In genomic region chr10:78176320-78177012, GRCh38 we compare ENCODE assay signal across 19 cellular contexts.
DNase-seq lines count a peak whose midpoint lies in the region; ATAC-seq and TF ChIP-seq lines count a peak whose summit lies in the region.
"Had no signal": no experiment of that assay in that cellular context is flagged by ENCODE, and none has a peak within 500 bp of the region (broad histone marks: within the 10 kb centered on the region; RNA-seq: fewer than 3 reads in every experiment).

No MANE protein-coding gene starts in this region.

- H3K79me2 ChIP-seq in H9 (ENCODE audit: insufficient read depth, low read length) (no peaks in the 10 kb centered on the region), neural progenitor cell (ENCODE audit: low read depth) (no peaks in the 10 kb centered on the region)

- no peak overlapping the region for H3K56ac ChIP-seq in H9 (ENCODE audit: insufficient read length, low read depth, low read length)
- H3K56ac ChIP-seq in IMR-90 (ENCODE audit: extremely low read depth, insufficient read depth, low read length): no peak overlapping the region

- H2BK20ac ChIP-seq in H9 (ENCODE audit: low read depth, low read length, poor library complexity, severe bottlenecking) (no peak overlapping the region), IMR-90 (ENCODE audit: low read depth, low read length) (no peak overlapping the region)

- H3K23ac ChIP-seq in H9 (ENCODE audit: insufficient read length, low read depth, low read length) (no peak overlapping the region), IMR-90 (ENCODE audit: low read depth, low read length) (no peak overlapping the region)

- peaks cover 32% of the 10 kb centered on the region for H3F3A ChIP-seq in neural progenitor cell (ENCODE audit: low read depth)

- H3K4me1 Mint-ChIP-seq in H9 (peaks cover 69% of the 10 kb centered on the region in 2 experiments), endodermal cell (peaks cover 41% of the 10 kb centered on the region), neural progenitor cell (peaks cover 77% of the 10 kb centered on the region), mesothelial cell of epicardium (peaks cover 27% of the 10 kb centered on the region)
- no peaks in the 10 kb centered on the region for H3K4me1 Mint-ChIP-seq in CD8-positive, alpha-beta T cell (ENCODE audit: low read depth)
- H3K4me1 Mint-ChIP-seq: CD4-positive, alpha-beta memory T cell had no signal

- H2BK120ac ChIP-seq in H9 (ENCODE audit: low read depth, low read length, poor library complexity, severe bottlenecking) (no peak overlapping the region), IMR-90 (ENCODE audit: low read depth, low read length) (no peak overlapping the region)

- H2BK5ac ChIP-seq in H9 (ENCODE audit: insufficient read length, low read length) (no peak overlapping the region), IMR-90 (ENCODE audit: low read depth, low read length, poor library complexity, severe bottlenecking) (no peak overlapping the region)

- CTCF ChIA-PET in IMR-90 (lab: Yijun Ruan, JAX): interaction anchor here (0.9 kb wide), 1 partner anchor 20 kb away, joined by 4 read pairs; no protein-coding TSS in a partner anchor
- CTCF ChIA-PET in CD8-positive, alpha-beta T cell (lab: Charles Lee): no interaction called here

- H2AK5ac ChIP-seq in H9 (ENCODE audit: insufficient read length, low read length): no peak overlapping the region
- H2AK5ac ChIP-seq in IMR-90 (ENCODE audit: low read depth, low read length): 0 out of 2 replicates have a peak overlapping the region, but pooled peaks have one; percentile 3

- no peak overlapping the region for H3K9ac ChIP-seq in H9 (ENCODE audit: extremely low read depth, insufficient read length, low read length)
- no peak overlapping the region for H3K9ac ChIP-seq in IMR-90 (ENCODE audit: low read depth, low read length)
- no peak overlapping the region for H3K9ac ChIP-seq in endodermal cell (ENCODE audit: extremely low read depth, low read length, poor library complexity, severe bottlenecking)
- no peak overlapping the region for H3K9ac ChIP-seq in neural progenitor cell
- H3K9ac ChIP-seq: GM23248 had no signal

- POLR2A ChIA-PET in IMR-90 (lab: Charles Lee; ENCODE audit: unreplicated experiment): no interaction called here
- POLR2A ChIA-PET in CD8-positive, alpha-beta T cell (lab: Charles Lee): no interaction called here

- no peak for ATAC-seq in IMR-90 (ENCODE audit: low read depth)
- no peak for ATAC-seq in CD8-positive, alpha-beta T cell

- H3K14ac ChIP-seq in H9 (ENCODE audit: insufficient read depth, low read length): peak overlapping the region; percentile 27; the same call in 1 of the 2 replicates
- H3K14ac ChIP-seq in IMR-90 (replicated peaks; ENCODE audit: low read depth, low read length): no peak overlapping the region

- H3K79me1 ChIP-seq in H9 (ENCODE audit: insufficient read depth, low read depth, low read length, poor library complexity, severe bottlenecking) (no peaks in the 10 kb centered on the region), IMR-90 (ENCODE audit: low read depth in 1 of 2, low read length in 2 of 2) (no peaks in the 10 kb centered on the region)

- peaks cover 3% of the 10 kb centered on the region for H3K9me1 ChIP-seq in IMR-90 (ENCODE audit: insufficient read depth, low read length)

- intact Hi-C loops in IMR-90 (cut with micrococcal nuclease): no loop called here
- intact Hi-C loops in CD8-positive, alpha-beta T cell (cut with DNase I, micrococcal nuclease): no loop called here

- H2BK15ac ChIP-seq in H9 (ENCODE audit: low read depth, low read length): no peak overlapping the region
- H2BK15ac ChIP-seq in IMR-90 (ENCODE audit: low read depth, low read length): no peak overlapping the region

- no peak overlapping the region for H2BK12ac ChIP-seq in H9 (ENCODE audit: insufficient read length, low read depth, low read length)

- no peak for TF ChIP-seq RAD21 in IMR-90 (IDR thresholded peaks at IDR 0.05; ENCODE audit: low read length)

- no peak overlapping the region for H3K27ac Mint-ChIP-seq in H9
- H3K27ac Mint-ChIP-seq in endodermal cell: no peak overlapping the region
- H3K27ac Mint-ChIP-seq in neural progenitor cell: peak overlapping the region; percentile 92
- H3K27ac Mint-ChIP-seq in mesothelial cell of epicardium: no peak overlapping the region
- no peak overlapping the region for H3K27ac Mint-ChIP-seq in CD8-positive, alpha-beta T cell
- H3K27ac Mint-ChIP-seq: B cell; CD4-positive, alpha-beta memory T cell had no signal

- no peak overlapping the region for H4K91ac ChIP-seq in H9 (ENCODE audit: insufficient read length, low read depth, low read length)
- no peak overlapping the region for H4K91ac ChIP-seq in IMR-90 (ENCODE audit: insufficient read depth, low read depth, low read length)

- no peaks in the 10 kb centered on the region for H3K9me3 Mint-ChIP-seq in H9
- no peaks in the 10 kb centered on the region for H3K9me3 Mint-ChIP-seq in endodermal cell
- no peaks in the 10 kb centered on the region for H3K9me3 Mint-ChIP-seq in neural progenitor cell
- no peaks in the 10 kb centered on the region for H3K9me3 Mint-ChIP-seq in mesothelial cell of epicardium
- H3K9me3 Mint-ChIP-seq in CD8-positive, alpha-beta T cell: no peaks in the 10 kb centered on the region
- H3K9me3 Mint-ChIP-seq: CD4-positive, alpha-beta memory T cell had no signal

- TF ChIP-seq CTCF in H9 (conservative IDR thresholded peaks at IDR 0.05) (no peak), IMR-90 (conservative IDR thresholded peaks at IDR 0.05; ENCODE audit: low read depth, low read length) (no peak), endodermal cell (conservative IDR thresholded peaks at IDR 0.05) (no peak), neural progenitor cell (IDR thresholded peaks at IDR 0.05) (no peak), mesothelial cell of epicardium (IDR thresholded peaks at IDR 0.05; ENCODE audit: unreplicated experiment) (no peak)
- TF ChIP-seq CTCF in CD8-positive, alpha-beta T cell (IDR thresholded peaks at IDR 0.05): no peak

- no peak overlapping the region for H3K18ac ChIP-seq in H9 (ENCODE audit: insufficient read length, low read depth, low read length)
- H3K18ac ChIP-seq in IMR-90 (ENCODE audit: low read depth, low read length): no peak overlapping the region

- no CpG with 5 or more reads among the region's 10 CpGs for WGBS in H9 (ENCODE audit: extremely low coverage, insufficient read length, low lambda C conversion rate)
- WGBS in IMR-90 (ENCODE audit: extremely low coverage in 2 of 2, insufficient read length in 1 of 2), 2 experiments: 100% methylated on average over 4 of the region's 10 CpGs; no CpG with 5 or more reads in 1 of the 2 experiments
- WGBS in endodermal cell (ENCODE audit: insufficient coverage in 1 of 2, insufficient read length in 1 of 2), 2 experiments: 85 to 90% methylated on average over 6 to 10 of the region's 10 CpGs

- no peak overlapping the region for H3T11ph ChIP-seq in H9 (ENCODE audit: low read length)

- H3K27me3 ChIP-seq in H9 (ENCODE audit: insufficient read depth, low read length) (no peaks in the 10 kb centered on the region), IMR-90 (ENCODE audit: control insufficient read depth, insufficient read depth, low read length) (peaks cover 13% of the 10 kb centered on the region), endodermal cell (ENCODE audit: control insufficient read depth, insufficient read depth, low read length, poor library complexity, severe bottlenecking) (no peaks in the 10 kb centered on the region), neural progenitor cell (no peaks in the 10 kb centered on the region)
- no peaks in the 10 kb centered on the region for H3K27me3 ChIP-seq in CD8-positive, alpha-beta T cell (ENCODE audit: insufficient read depth, low read length)
- H3K27me3 ChIP-seq: SJCRH30 had no signal

- H4K8ac ChIP-seq in H9 (replicated peaks; ENCODE audit: insufficient read length, low read depth, low read length) (no peak overlapping the region), IMR-90 (ENCODE audit: low read depth in 2 of 2, low read length in 2 of 2) (no peak overlapping the region)

- H3K4me3 ChIP-seq in IMR-90 (ENCODE audit: insufficient read depth, low read depth, low read length): no peak overlapping the region
- no peak overlapping the region for H3K4me3 ChIP-seq in endodermal cell (ENCODE audit: low read length)
- H3K4me3 ChIP-seq in neural progenitor cell: peak overlapping the region; percentile 5
- no peak overlapping the region for H3K4me3 ChIP-seq in CD8-positive, alpha-beta T cell (ENCODE audit: low read depth, low read length)
- H3K4me3 ChIP-seq: GM23248, PC-9, SJCRH30 had no signal

- no peak overlapping the region for H3K4me2 ChIP-seq in H9 (ENCODE audit: insufficient read depth, insufficient read length, low read length)
- no peak overlapping the region for H3K4me2 ChIP-seq in IMR-90 (ENCODE audit: low read depth, low read length)
- H3K4me2 ChIP-seq in neural progenitor cell: peak overlapping the region; percentile 73
- H3K4me2 ChIP-seq: PC-9 had no signal

- H3K27me3 Mint-ChIP-seq in H9 (ENCODE audit: low read depth) (peaks cover 25% of the 10 kb centered on the region), endodermal cell (ENCODE audit: insufficient read depth) (peaks cover 25% of the 10 kb centered on the region), neural progenitor cell (ENCODE audit: insufficient read depth, low read depth) (peaks cover 6% of the 10 kb centered on the region), mesothelial cell of epicardium (ENCODE audit: low read depth) (peaks cover 22% of the 10 kb centered on the region)
- H3K27me3 Mint-ChIP-seq in CD8-positive, alpha-beta T cell (ENCODE audit: low read depth): peaks cover 3% of the 10 kb centered on the region

- no peaks in the 10 kb centered on the region for H3K36me3 ChIP-seq in IMR-90 (ENCODE audit: control insufficient read depth, insufficient read depth, low read length)
- H3K36me3 ChIP-seq in endodermal cell (ENCODE audit: control insufficient read depth, insufficient read depth, low read length): no peaks in the 10 kb centered on the region
- H3K36me3 ChIP-seq in neural progenitor cell: no peaks in the 10 kb centered on the region
- no peaks in the 10 kb centered on the region for H3K36me3 ChIP-seq in CD8-positive, alpha-beta T cell (ENCODE audit: insufficient read depth, low read length)
- H3K36me3 ChIP-seq: SJCRH30 had no signal

- H4K20me1 ChIP-seq in H9 (ENCODE audit: control insufficient read depth, insufficient read depth, insufficient read length) (no peaks in the 10 kb centered on the region), IMR-90 (ENCODE audit: insufficient read depth, low read length) (no peaks in the 10 kb centered on the region), neural progenitor cell (ENCODE audit: low read depth) (peaks cover 8% of the 10 kb centered on the region)

- no peak overlapping the region for H3K4ac ChIP-seq in H9 (ENCODE audit: low read depth, low read length)
- no peak overlapping the region for H3K4ac ChIP-seq in IMR-90 (ENCODE audit: low read depth, low read length)

- H4K5ac ChIP-seq in H9 (ENCODE audit: insufficient read length, low read depth, low read length) (no peak overlapping the region), IMR-90 (ENCODE audit: low read depth, low read length) (no peak overlapping the region)

- BruUV-seq in IMR-90 (replicated peaks; lab: Mats Ljungman, UMichigan): no TSS peak

- in situ Hi-C loops in IMR-90 (cut with MboI; ENCODE audit: low sequenced_read_pairs): no loop called here

- H2AK9ac ChIP-seq in IMR-90 (replicated peaks; ENCODE audit: low read depth, low read length, poor library complexity): no peak overlapping the region

- H3K4me1 ChIP-seq in H9 (ENCODE audit: insufficient read depth, low read length) (peaks cover 5% of the 10 kb centered on the region; the same call in 1 of the 2 replicates), IMR-90 (ENCODE audit: control insufficient read depth, insufficient read depth, low read length) (no peaks in the 10 kb centered on the region), endodermal cell (ENCODE audit: control insufficient read depth, insufficient read depth, low read length) (peaks cover 11% of the 10 kb centered on the region), neural progenitor cell (peaks cover 55% of the 10 kb centered on the region)
- no peaks in the 10 kb centered on the region for H3K4me1 ChIP-seq in CD8-positive, alpha-beta T cell (ENCODE audit: insufficient read depth, low read length)
- H3K4me1 ChIP-seq: SJCRH30 had no signal

- DNase-seq in H9: no peak
- no peak for DNase-seq in IMR-90
- DNase-seq in endodermal cell: no peak
- peak; percentile 56 for DNase-seq in neural progenitor cell (ENCODE audit: low spot score)
- no peak for DNase-seq in AG08396 (ENCODE audit: low spot score)
- no peak for DNase-seq in GOT3 (lab: John Stamatoyannopoulos, UW)
- no peak for DNase-seq in mesothelial cell of epicardium (ENCODE audit: low spot score in 2 of 2, unreplicated experiment in 2 of 2)
- DNase-seq in CD8-positive, alpha-beta T cell: no peak
- DNase-seq: CD4-positive, alpha-beta memory T cell; GM23248; MV-4-11; NCI-H1417; NCI-H187 treated with DMSO at 0.1 percent for 48 hours; NCI-H2171 treated with DMSO at 0.1 percent for 48 hours; NCI-H510A; NCI-H774; SJCRH30 had no signal

- H2AFZ ChIP-seq in H9 (ENCODE audit: low read length): no peak overlapping the region
- peak overlapping the region; percentile 44 for H2AFZ ChIP-seq in IMR-90 (replicated peaks; ENCODE audit: low read length, poor library complexity)
- no peak overlapping the region for H2AFZ ChIP-seq in neural progenitor cell (replicated peaks)
- H2AFZ ChIP-seq: GM23248, PC-9 had no signal

- H3K23me2 ChIP-seq in H9 (ENCODE audit: insufficient read length, low read depth, low read length, poor library complexity, severe bottlenecking): no peaks in the 10 kb centered on the region

- dilution Hi-C loops in IMR-90 (cut with HindIII; ENCODE audit: low sequenced_read_pairs, unreplicated experiment): no loop called here

- no peaks in the 10 kb centered on the region for H3K36me3 Mint-ChIP-seq in H9 (ENCODE audit: insufficient read depth in 1 of 3, low read depth in 3 of 3)
- no peaks in the 10 kb centered on the region for H3K36me3 Mint-ChIP-seq in endodermal cell (ENCODE audit: low read depth)
- H3K36me3 Mint-ChIP-seq in neural progenitor cell: no peaks in the 10 kb centered on the region
- no peaks in the 10 kb centered on the region for H3K36me3 Mint-ChIP-seq in mesothelial cell of epicardium
- H3K36me3 Mint-ChIP-seq in CD8-positive, alpha-beta T cell: no peaks in the 10 kb centered on the region
- H3K36me3 Mint-ChIP-seq: CD4-positive, alpha-beta memory T cell had no signal

- H3K27ac ChIP-seq in H9 (ENCODE audit: insufficient read length, low read depth, low read length): no peak overlapping the region
- no peak overlapping the region for H3K27ac ChIP-seq in IMR-90 (ENCODE audit: insufficient read depth, low read length)
- peak overlapping the region; percentile 83 for H3K27ac ChIP-seq in endodermal cell (ENCODE audit: low read depth, low read length)
- H3K27ac ChIP-seq in neural progenitor cell: peak overlapping the region; percentile 44
- no peak overlapping the region for H3K27ac ChIP-seq in CD8-positive, alpha-beta T cell (ENCODE audit: low read depth, low read length)
- H3K27ac ChIP-seq: GM23248, PC-9, SJCRH30 had no signal

- TF ChIP-seq POLR2A in IMR-90 (IDR thresholded peaks at IDR 0.05; ENCODE audit: low read depth, low read length): no peak

- H3K9me3 ChIP-seq in H9 (ENCODE audit: control insufficient read depth, low read depth, low read length) (no peaks in the 10 kb centered on the region), IMR-90 (ENCODE audit: control insufficient read depth, insufficient read depth, low read length) (no peaks in the 10 kb centered on the region), endodermal cell (ENCODE audit: control insufficient read depth, low read length) (no peaks in the 10 kb centered on the region), neural progenitor cell (ENCODE audit: low read depth) (no peaks in the 10 kb centered on the region)
- no peaks in the 10 kb centered on the region for H3K9me3 ChIP-seq in CD8-positive, alpha-beta T cell (ENCODE audit: low read length)
- H3K9me3 ChIP-seq: SJCRH30 had no signal

- no peak overlapping the region for H3K4me3 Mint-ChIP-seq in H9
- H3K4me3 Mint-ChIP-seq in endodermal cell: no peak overlapping the region
- peak overlapping the region; percentile 33 for H3K4me3 Mint-ChIP-seq in neural progenitor cell
- H3K4me3 Mint-ChIP-seq in mesothelial cell of epicardium: no peak overlapping the region
- H3K4me3 Mint-ChIP-seq in CD8-positive, alpha-beta T cell: no peak overlapping the region
- H3K4me3 Mint-ChIP-seq: B cell; CD4-positive, alpha-beta memory T cell had no signal

Comparison
In these comparisons a context has a peak if more than half of its experiments do, and no peak if none do; other contexts are left out.
1. H3K27ac ChIP-seq: peak in endodermal cell (single experiment) and neural progenitor cell (single experiment); none in H9 (single experiment), IMR-90 (single experiment) and CD8-positive, alpha-beta T cell (single experiment).